Comparison of ENCODE assay signal across 23 cellular contexts in genomic region chr5:95184924-95185323, GRCh38.
"Had no signal": no experiment of that assay in that cellular context is flagged by ENCODE, and none has a peak within 500 bp of the region (broad histone marks: within the 10 kb centered on the region; RNA-seq: fewer than 3 reads in every experiment).

No MANE protein-coding gene starts in this region.

- DNase-seq: activated CD4-positive, alpha-beta T cell treated with anti-CD3 and anti-CD28 coated beads for 1 hour; activated CD8-positive, alpha-beta memory T cell treated with anti-CD3 and anti-CD28 coated beads for 24 hours; activated CD8-positive, alpha-beta memory T cell treated with anti-CD3 and anti-CD28 coated beads, Interleukin-2, amount 50 U/mL, for 48 hours; activated effector memory CD4-positive, alpha-beta T cell treated with Interleukin-2 at 50 U/mL for 16 hours; activated naive CD4-positive, alpha-beta T cell treated with anti-CD3 and anti-CD28 coated beads, Interleukin-2, amount 10 ng/mL, durations not matched to agents 7 days and 5 days; activated T-cell treated with anti-CD3 and anti-CD28 coated beads, Interleukin-2, amount 50 U/mL, for 48 hours; colonic mucosa; erythroblast; gastrocnemius medialis; heart left ventricle; left lung; midbrain; psoas muscle; right cardiac atrium; stimulated activated CD4-positive, alpha-beta T cell treated with anti-CD3 and anti-CD28 coated beads, Interleukin-2, amount 100 ng/mL, for 24 hours; stimulated activated naive CD8-positive, alpha-beta T cell treated with anti-CD3 and anti-CD28 coated beads, Interleukin-15, Interleukin-2, amounts not matched to agents 100 U/mL and 50 U/mL, for 24 hours; substantia nigra; tibial artery; WERI-Rb-1 had no signal

- FAIRE-seq: endometrium had no signal

- H3K4me3 Mint-ChIP-seq: activated naive CD4-positive, alpha-beta T cell treated with anti-CD3 and anti-CD28 coated beads, Interleukin-2, amount 10 ng/mL, durations not matched to agents 7 days and 5 days; central memory CD8-positive, alpha-beta T cell; neural crest cell had no signal

- H3K9me3 ChIP-seq: ascending aorta, colonic mucosa, gastrocnemius medialis, left lung, psoas muscle, tibial artery had no signal

- H3K27ac Mint-ChIP-seq: activated naive CD4-positive, alpha-beta T cell treated with anti-CD3 and anti-CD28 coated beads, Interleukin-2, amount 10 ng/mL, durations not matched to agents 7 days and 5 days had no signal

- H3K27me3 Mint-ChIP-seq: activated naive CD4-positive, alpha-beta T cell treated with anti-CD3 and anti-CD28 coated beads, Interleukin-2, amount 10 ng/mL, durations not matched to agents 7 days and 5 days; central memory CD8-positive, alpha-beta T cell had no signal

- H3K27me3 ChIP-seq: ascending aorta, colonic mucosa, gastrocnemius medialis, heart left ventricle, left lung, tibial artery had no signal

- H3K4me1 ChIP-seq: ascending aorta, colonic mucosa, gastrocnemius medialis, heart left ventricle, left lung, psoas muscle, tibial artery had no signal

- H3K36me3 Mint-ChIP-seq: activated naive CD4-positive, alpha-beta T cell treated with anti-CD3 and anti-CD28 coated beads, Interleukin-2, amount 10 ng/mL, durations not matched to agents 7 days and 5 days had no signal

- ATAC-seq: gastrocnemius medialis; heart left ventricle; left lung; psoas muscle; right cardiac atrium; stimulated activated naive CD8-positive, alpha-beta T cell treated with anti-CD3 and anti-CD28 coated beads, Interleukin-15, Interleukin-2, amounts not matched to agents 100 U/mL and 50 U/mL, for 24 hours had no signal

- H3K27ac ChIP-seq: ascending aorta, colonic mucosa, gastrocnemius medialis, heart left ventricle, psoas muscle, tibial artery, WERI-Rb-1 had no signal

- H3K4me1 Mint-ChIP-seq: activated naive CD4-positive, alpha-beta T cell treated with anti-CD3 and anti-CD28 coated beads, Interleukin-2, amount 10 ng/mL, durations not matched to agents 7 days and 5 days; central memory CD8-positive, alpha-beta T cell; neural crest cell had no signal

- H3K9me3 Mint-ChIP-seq: activated naive CD4-positive, alpha-beta T cell treated with anti-CD3 and anti-CD28 coated beads, Interleukin-2, amount 10 ng/mL, durations not matched to agents 7 days and 5 days; central memory CD8-positive, alpha-beta T cell had no signal

- H3K36me3 ChIP-seq: ascending aorta, colonic mucosa, gastrocnemius medialis, heart left ventricle, left lung, tibial artery, WERI-Rb-1 had no signal

- H3K4me3 ChIP-seq: ascending aorta, colonic mucosa, gastrocnemius medialis, heart left ventricle, left lung, psoas muscle, tibial artery had no signal
